1 cellular context compared by ENCODE assay signal in the genomic region with DNA sequence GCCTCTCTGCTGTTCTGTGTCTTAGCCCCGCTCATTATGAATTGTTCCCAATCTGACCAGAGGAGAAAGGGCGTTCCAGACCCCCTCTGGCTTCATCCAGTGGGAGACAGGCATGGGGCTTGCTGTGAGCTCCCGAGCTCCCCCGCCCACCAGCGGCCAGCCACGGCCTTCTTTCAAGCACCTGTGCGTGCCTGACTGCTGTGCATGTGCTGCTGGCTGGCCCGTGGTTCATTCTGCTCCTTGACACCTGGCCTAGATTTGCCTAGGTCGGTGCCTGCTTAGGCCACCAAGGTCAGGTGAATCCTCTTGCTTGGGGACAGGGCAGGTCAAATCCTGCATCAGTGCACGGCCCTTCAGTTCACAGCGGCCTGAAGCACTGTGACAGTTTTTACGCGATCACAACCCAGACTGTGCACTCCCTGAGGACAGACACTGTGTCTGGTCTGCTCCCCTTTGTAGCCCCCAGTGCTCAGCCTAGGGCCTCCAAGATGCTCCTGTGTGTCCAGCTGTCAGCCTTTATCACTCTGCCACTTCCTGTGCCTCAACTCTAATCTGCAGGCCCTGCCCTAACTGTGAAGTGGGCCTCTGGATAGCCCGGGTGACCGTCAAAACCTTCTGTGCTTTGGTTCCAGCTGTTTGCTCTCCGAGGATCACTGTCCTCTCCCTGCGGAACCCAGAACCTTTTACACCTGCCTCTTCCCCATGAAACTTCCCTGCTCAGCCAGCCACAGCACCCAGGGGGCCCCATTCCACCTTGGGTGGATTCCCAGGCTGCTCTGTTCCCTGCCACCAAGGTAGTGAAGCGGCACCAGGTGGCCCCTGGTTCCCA.
A peak's percentile ranks its signal among the peaks of the same experiment; 100 is the strongest.
TF ChIP-seq lines count a peak whose summit lies in the region.

No MANE protein-coding gene starts in this region.

TF ChIP-seq in HepG2, 621 proteins besides CTCF, POLR2A, EP300 and RAD21 (continued from another document):
- TF ChIP-seq ZKSCAN8 (CRISPR knock-in tag; IDR thresholded peaks at IDR 0.05; ENCODE audit: borderline replicate concordance) = no peak
- no peak for TF ChIP-seq ZNF296 (CRISPR knock-in tag; conservative IDR thresholded peaks at IDR 0.05)
- TF ChIP-seq, protein P1, sequence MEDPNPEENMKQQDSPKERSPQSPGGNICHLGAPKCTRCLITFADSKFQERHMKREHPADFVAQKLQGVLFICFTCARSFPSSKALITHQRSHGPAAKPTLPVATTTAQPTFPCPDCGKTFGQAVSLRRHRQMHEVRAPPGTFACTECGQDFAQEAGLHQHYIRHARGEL (CRISPR knock-in tag; IDR thresholded peaks at IDR 0.05) = no peak
- TF ChIP-seq TOE1 (CRISPR knock-in tag; IDR thresholded peaks at IDR 0.05) = no peak
- no peak for TF ChIP-seq ZSCAN25 (CRISPR knock-in tag; IDR thresholded peaks at IDR 0.05)
- TF ChIP-seq ZNF672 (CRISPR knock-in tag; IDR thresholded peaks at IDR 0.05) = no peak
- TF ChIP-seq KMT2B (CRISPR knock-in tag; IDR thresholded peaks at IDR 0.05) = peak; percentile 41; the same call in 1 of the 2 replicates
- TF ChIP-seq ZNF746 (CRISPR knock-in tag; IDR thresholded peaks at IDR 0.05) = no peak
- no peak for TF ChIP-seq ZNF329 (CRISPR knock-in tag; IDR thresholded peaks at IDR 0.05; ENCODE audit: low read depth)
- TF ChIP-seq, protein P2, sequence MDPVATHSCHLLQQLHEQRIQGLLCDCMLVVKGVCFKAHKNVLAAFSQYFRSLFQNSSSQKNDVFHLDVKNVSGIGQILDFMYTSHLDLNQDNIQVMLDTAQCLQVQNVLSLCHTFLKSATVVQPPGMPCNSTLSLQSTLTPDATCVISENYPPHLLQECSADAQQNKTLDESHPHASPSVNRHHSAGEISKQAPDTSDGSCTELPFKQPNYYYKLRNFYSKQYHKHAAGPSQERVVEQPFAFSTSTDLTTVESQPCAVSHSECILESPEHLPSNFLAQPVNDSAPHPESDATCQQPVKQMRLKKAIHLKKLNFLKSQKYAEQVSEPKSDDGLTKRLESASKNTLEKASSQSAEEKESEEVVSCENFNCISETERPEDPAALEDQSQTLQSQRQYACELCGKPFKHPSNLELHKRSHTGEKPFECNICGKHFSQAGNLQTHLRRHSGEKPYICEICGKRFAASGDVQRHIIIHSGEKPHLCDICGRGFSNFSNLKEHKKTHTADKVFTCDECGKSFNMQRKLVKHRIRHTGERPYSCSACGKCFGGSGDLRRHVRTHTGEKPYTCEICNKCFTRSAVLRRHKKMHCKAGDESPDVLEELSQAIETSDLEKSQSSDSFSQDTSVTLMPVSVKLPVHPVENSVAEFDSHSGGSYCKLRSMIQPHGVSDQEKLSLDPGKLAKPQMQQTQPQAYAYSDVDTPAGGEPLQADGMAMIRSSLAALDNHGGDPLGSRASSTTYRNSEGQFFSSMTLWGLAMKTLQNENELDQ (CRISPR knock-in tag; IDR thresholded peaks at IDR 0.05; ENCODE audit: borderline replicate concordance) = no peak
- no peak for TF ChIP-seq ZNF660 (CRISPR knock-in tag; IDR thresholded peaks at IDR 0.05; ENCODE audit: borderline replicate concordance, low read depth)
- no peak for TF ChIP-seq JDP2 (CRISPR knock-in tag; IDR thresholded peaks at IDR 0.05; ENCODE audit: borderline replicate concordance)
- TF ChIP-seq, protein P3, sequence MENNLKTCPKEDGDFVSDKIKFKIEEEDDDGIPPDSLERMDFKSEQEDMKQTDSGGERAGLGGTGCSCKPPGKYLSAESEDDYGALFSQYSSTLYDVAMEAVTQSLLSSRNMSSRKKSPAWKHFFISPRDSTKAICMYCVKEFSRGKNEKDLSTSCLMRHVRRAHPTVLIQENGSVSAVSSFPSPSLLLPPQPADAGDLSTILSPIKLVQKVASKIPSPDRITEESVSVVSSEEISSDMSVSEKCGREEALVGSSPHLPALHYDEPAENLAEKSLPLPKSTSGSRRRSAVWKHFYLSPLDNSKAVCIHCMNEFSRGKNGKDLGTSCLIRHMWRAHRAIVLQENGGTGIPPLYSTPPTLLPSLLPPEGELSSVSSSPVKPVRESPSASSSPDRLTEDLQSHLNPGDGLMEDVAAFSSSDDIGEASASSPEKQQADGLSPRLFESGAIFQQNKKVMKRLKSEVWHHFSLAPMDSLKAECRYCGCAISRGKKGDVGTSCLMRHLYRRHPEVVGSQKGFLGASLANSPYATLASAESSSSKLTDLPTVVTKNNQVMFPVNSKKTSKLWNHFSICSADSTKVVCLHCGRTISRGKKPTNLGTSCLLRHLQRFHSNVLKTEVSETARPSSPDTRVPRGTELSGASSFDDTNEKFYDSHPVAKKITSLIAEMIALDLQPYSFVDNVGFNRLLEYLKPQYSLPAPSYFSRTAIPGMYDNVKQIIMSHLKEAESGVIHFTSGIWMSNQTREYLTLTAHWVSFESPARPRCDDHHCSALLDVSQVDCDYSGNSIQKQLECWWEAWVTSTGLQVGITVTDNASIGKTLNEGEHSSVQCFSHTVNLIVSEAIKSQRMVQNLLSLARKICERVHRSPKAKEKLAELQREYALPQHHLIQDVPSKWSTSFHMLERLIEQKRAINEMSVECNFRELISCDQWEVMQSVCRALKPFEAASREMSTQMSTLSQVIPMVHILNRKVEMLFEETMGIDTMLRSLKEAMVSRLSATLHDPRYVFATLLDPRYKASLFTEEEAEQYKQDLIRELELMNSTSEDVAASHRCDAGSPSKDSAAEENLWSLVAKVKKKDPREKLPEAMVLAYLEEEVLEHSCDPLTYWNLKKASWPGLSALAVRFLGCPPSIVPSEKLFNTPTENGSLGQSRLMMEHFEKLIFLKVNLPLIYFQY (CRISPR knock-in tag; IDR thresholded peaks at IDR 0.05; ENCODE audit: borderline replicate concordance) = no peak
- TF ChIP-seq TAF1 (CRISPR knock-in tag; IDR thresholded peaks at IDR 0.05) = peak; percentile 23; the same call in 1 of the 2 replicates
